ENCODE assay signal across 8 cellular contexts in genomic region chr19:1237754-1238372, GRCh38. TPM values are rescaled to one million over a fixed set of nuclear protein-coding genes. Genes with fewer than 3 reads are reported as not detected.
DNase-seq lines count a peak whose midpoint lies in the region; ATAC-seq, FAIRE-seq and TF ChIP-seq lines count a peak whose summit lies in the region.

Gene CBARP (minus strand): TSS chr19:1238005. CDS start chr19:1236100, 1,905 bp downstream.

- no peak for TF ChIP-seq POLR2A in GM12892 (IDR thresholded peaks at IDR 0.05; ENCODE audit: low read depth, low read length)

- 1 to 3% methylated on average over 35 to 87 of the region's 87 CpGs for WGBS in esophagus, 2 donors

- POLR2A ChIA-PET in A673 (lab: Charles Lee; ENCODE audit: low non-redundant PET): interaction anchor here (0.6 to 0.7 kb wide), 2 partner anchors 293 to 294 kb away, joined by 9 to 13 read pairs; no protein-coding TSS in a partner anchor

- H3K9me3 ChIP-seq in A673 (ENCODE audit: low read depth, low read length, poor library complexity, severe bottlenecking) (no peaks in the 10 kb centered on the region), WERI-Rb-1 (ENCODE audit: severe bottlenecking) (no peaks in the 10 kb centered on the region), esophagus (ENCODE audit: control insufficient read depth in 2 of 2, insufficient read depth in 1 of 2, low read depth in 1 of 2, low read length in 1 of 2) (no peaks in the 10 kb centered on the region)

- peak; percentile 25 for ATAC-seq in omental fat pad (ENCODE audit: low FRiP score)
- no peak for ATAC-seq in GM18498 (IDR thresholded peaks at IDR 0.05; ENCODE audit: unreplicated experiment)

- H3K4me1 ChIP-seq in A673 (ENCODE audit: insufficient read depth, low read length, poor library complexity, severe bottlenecking) (peaks cover 30% of the 10 kb centered on the region), esophagus (ENCODE audit: control insufficient read depth in 2 of 2, insufficient read depth in 2 of 2, low read length in 1 of 2) (peaks cover 2 to 34% of the 10 kb centered on the region in 2 donors)

- H3K36me3 ChIP-seq in A673 (ENCODE audit: insufficient read depth, low read length, poor library complexity, severe bottlenecking) (peaks cover 8% of the 10 kb centered on the region), WERI-Rb-1 (peaks cover 8% of the 10 kb centered on the region), esophagus (ENCODE audit: control insufficient read depth in 2 of 2, insufficient read depth in 2 of 2, low read length in 1 of 2) (peaks cover 0 to 4% of the 10 kb centered on the region in 2 donors)

- intact Hi-C loops in A673 (cut with micrococcal nuclease; ENCODE audit: unreplicated experiment): no loop called here

- DNase-seq in A673 (ENCODE audit: low spot score) (no peak), GM12892 (ENCODE audit: insufficient read length) (no peak), WERI-Rb-1 (no peak), omental fat pad (ENCODE audit: low spot score) (no peak), KG1 (lab: John Stamatoyannopoulos, UW) (no peak), GDM1 (lab: John Stamatoyannopoulos, UW) (no peak)

- no peak for TF ChIP-seq CTCF in A673 (conservative IDR thresholded peaks at IDR 0.05; ENCODE audit: low read depth, low read length)
- no peak for TF ChIP-seq CTCF in WERI-Rb-1 (IDR thresholded peaks at IDR 0.05; ENCODE audit: low read depth, low read length)
- TF ChIP-seq CTCF in omental fat pad (IDR thresholded peaks at IDR 0.05): no peak

- H3K4me3 ChIP-seq in A673 (ENCODE audit: low read depth, low read length, poor library complexity, severe bottlenecking) (peak within 1 kb of the TSS; percentile 86), WERI-Rb-1 (ENCODE audit: low read depth, low read length) (peak within 1 kb of the TSS; percentile 80), esophagus (ENCODE audit: low read depth in 1 of 2, low read length in 2 of 2) (peak within 1 kb of the TSS; percentile 52 to 56)

- CTCF ChIA-PET in A673 (lab: Charles Lee): interaction anchor here (0.6 to 1.2 kb wide), 2 partner anchors 15 to 126 kb away, joined by 3 to 5 read pairs; no protein-coding TSS in a partner anchor

- FAIRE-seq in GM12892 (lab: Jason Lieb, UNC): peak; percentile 9

- H3K27ac ChIP-seq in A673 (ENCODE audit: low read depth, low read length, poor library complexity, severe bottlenecking) (peak within 1 kb of the TSS; percentile 70), WERI-Rb-1 (no peak within 1 kb of the TSS), esophagus (ENCODE audit: low read depth in 2 of 2, low read length in 1 of 2) (peak within 1 kb of the TSS in 1 of 2 donors; percentile 45)

- no TSS peak for BruUV-seq in A673 (replicated peaks; lab: Mats Ljungman, UMichigan)

- H3K27me3 ChIP-seq in A673 (replicated peaks; ENCODE audit: insufficient read depth, low read depth, low read length, poor library complexity) (no peaks in the 10 kb centered on the region), WERI-Rb-1 (ENCODE audit: insufficient read depth, low read depth, severe bottlenecking) (no peaks in the 10 kb centered on the region), esophagus (ENCODE audit: control insufficient read depth in 1 of 2, insufficient read depth in 2 of 2, low read length in 2 of 2) (no peaks in the 10 kb centered on the region)

RNA-seq across cellular contexts. Expression of gene CBARP, which starts in this region (rescaled TPM):
- total RNA-seq in A673 (2021) (13.3 and 15.0 TPM in 2 replicates), omental fat pad (10 to 100 TPM in 1 of 4 donors, 1 to 10 TPM in 1, under 1 TPM in 1, not detected in 1; 0.63 to 19.6 (median 2.2) TPM)
- not detected for polyA plus RNA-seq in GM12892 (2012; ENCODE audit: missing spikeins)
- polyA plus RNA-seq in esophagus: 1 to 10 TPM in 1 of 2 donors, under 1 TPM in 1; 0.95 to 1.3 TPM
